In genomic region chr3:111717601-111718000, GRCh38 we compare ENCODE assay signal across 8 cellular contexts. TPM values are rescaled to one million over a fixed set of nuclear protein-coding genes. Genes with fewer than 3 reads are reported as not detected.
DNase-seq lines count a peak whose midpoint lies in the region; FAIRE-seq and TF ChIP-seq lines count a peak whose summit lies in the region.

No MANE protein-coding gene starts in this region.

- FAIRE-seq in G401.6 (lab: Jason Lieb, UNC): peak; percentile 62
- peak; percentile 87 for FAIRE-seq in RCC 7860 (lab: Jason Lieb, UNC)

- no peaks in the 10 kb centered on the region for H3K4me1 ChIP-seq in testis

- no peaks in the 10 kb centered on the region for H3K36me3 ChIP-seq in testis (ENCODE audit: low read depth, missing control alignments)

- DNase-seq in GOT3 (lab: John Stamatoyannopoulos, UW) (peak; percentile 20), RCC 7860 (ENCODE audit: low spot score) (peak; percentile 85), activated T-helper 1 cell treated with Interleukin-2 at 50 U/mL for 16 hours (ENCODE audit: low read depth) (peak; percentile 46), fibroblast of the aortic adventitia (ENCODE audit: low read depth) (peak; percentile 91), nucleus accumbens (lab: John Stamatoyannopoulos, UW) (peak in 51 of 56 donors; percentile 2 to 87 (median 42)), testis (peak; percentile 89)

- WGBS in testis, 2 donors: 0 to 3% methylated on average over 2 of the region's 2 CpGs

- H3K9me3 ChIP-seq in testis: no peaks in the 10 kb centered on the region

- TF ChIP-seq POLR2A in testis (IDR thresholded peaks at IDR 0.05): no peak

- H3K27me3 ChIP-seq in testis: no peaks in the 10 kb centered on the region

- intact Hi-C loops in testis (cut with DNase I; ENCODE audit: low total_unique reads): no loop called here

- TF ChIP-seq CTCF in LNCAP (IDR thresholded peaks at IDR 0.05) (peak; percentile 90), fibroblast of the aortic adventitia (IDR thresholded peaks at IDR 0.05; ENCODE audit: insufficient read depth, low read length) (peak; percentile 88), testis (IDR thresholded peaks at IDR 0.05) (peak; percentile 96)

- H3K27ac ChIP-seq in testis: no peak overlapping the region

- no peak overlapping the region for H3K4me3 ChIP-seq in fibroblast of the aortic adventitia (ENCODE audit: low read depth, low read length)
- H3K4me3 ChIP-seq in testis: no peak overlapping the region

RNA-seq across cellular contexts. Expression of gene PLCXD2, which starts 43.1 kb away (rescaled TPM):
- 3.2 TPM in 1 of 2 replicates, not detected in the other for total RNA-seq in fibroblast of the aortic adventitia (ENCODE audit: low replicate concordance)
- 1 to 10 TPM; 2.7 to 2.9 TPM for total RNA-seq in testis
- 5.2 TPM for polyA plus RNA-seq in testis (ENCODE audit: insufficient read depth, low read depth, low replicate concordance)

Comparison
In these comparisons a context has a peak if more than half of its experiments do, and no peak if none do; other contexts are left out.
1. DNase-seq: peak in every context shown above with its lines; median percentile 91 in fibroblast of the aortic adventitia; 89 in testis; 85 in RCC 7860; 46 in activated T-helper 1 cell treated with Interleukin-2 at 50 U/mL for 16 hours; 42 in nucleus accumbens; 20 in GOT3.